In the genomic region with DNA sequence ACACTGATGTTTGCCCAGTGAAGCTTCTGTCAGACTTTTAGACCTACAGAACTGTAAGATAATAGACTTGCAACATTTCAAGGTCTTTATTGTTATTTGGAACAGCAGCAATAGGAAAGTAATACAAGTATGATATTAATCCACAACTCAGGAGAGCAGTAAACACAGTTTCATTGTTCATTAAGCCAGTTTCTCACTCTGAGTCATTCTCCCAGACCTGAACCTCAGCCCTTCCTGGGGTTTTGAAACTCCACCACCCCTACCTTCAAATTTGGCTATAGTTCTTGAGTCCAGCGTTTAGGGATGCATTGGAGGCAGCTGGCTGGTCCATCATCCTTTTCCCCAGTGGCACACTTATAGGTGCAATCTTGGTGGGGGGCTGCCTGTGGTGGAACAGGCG, we compare ENCODE assay signal across 18 cellular contexts.
A peak's percentile ranks its signal among the peaks of the same experiment; 100 is the strongest.
DNase-seq lines count a peak whose midpoint lies in the region; ATAC-seq and TF ChIP-seq lines count a peak whose summit lies in the region.
"Had no signal": no experiment of that assay in that cellular context is flagged by ENCODE, and none has a peak within 500 bp of the region (broad histone marks: within the 10 kb centered on the region; RNA-seq: fewer than 3 reads in every experiment).

No MANE protein-coding gene starts in this region.

- no peaks in the 10 kb centered on the region for H3K9me3 Mint-ChIP-seq in Caco-2 (ENCODE audit: unreplicated experiment)
- H3K9me3 Mint-ChIP-seq: activated T-helper 2 cell treated with anti-CD3 and anti-CD28 coated beads, Interferon-gamma antibody, Interleukin-2, Interleukin-4, amounts not matched to agents 10 μg/mL and 5 μg/mL and 100 μg/mL, durations not matched to agents 14 hours and 24 hours and 36 hours had no signal

- H3K27me3 Mint-ChIP-seq in Caco-2 (ENCODE audit: insufficient read depth, unreplicated experiment): peaks cover 8% of the 10 kb centered on the region

- TF ChIP-seq CTCF in testis (IDR thresholded peaks at IDR 0.05) (no peak), Caco-2 (IDR thresholded peaks at IDR 0.05; ENCODE audit: insufficient read depth in 1 of 2, low read depth in 1 of 2, low read length in 1 of 2, severe bottlenecking in 1 of 2, unreplicated experiment in 1 of 2) (no peak)

- H3K36me3 ChIP-seq in testis (ENCODE audit: low read depth, missing control alignments) (no peaks in the 10 kb centered on the region), Caco-2 (ENCODE audit: control insufficient read depth, insufficient read depth, low read length) (no peaks in the 10 kb centered on the region)
- H3K36me3 ChIP-seq: spleen, tibial nerve had no signal

- no peak for TF ChIP-seq POLR2A in testis (IDR thresholded peaks at IDR 0.05)

- WGBS in testis, 2 donors: 27 to 46% methylated on average over 2 of the region's 2 CpGs

- no peak overlapping the region for H3K27ac Mint-ChIP-seq in Caco-2 (ENCODE audit: unreplicated experiment)
- H3K27ac Mint-ChIP-seq: activated T-helper 2 cell treated with anti-CD3 and anti-CD28 coated beads, Interferon-gamma antibody, Interleukin-2, Interleukin-4, amounts not matched to agents 10 μg/mL and 5 μg/mL and 100 μg/mL, durations not matched to agents 14 hours and 24 hours and 36 hours; stimulated activated memory B cell treated with anti-CD40 and anti-IgM and Interleukin-4, amounts not matched to agents 10 μg/mL and 1 μg/mL and 100 μg/mL, for 72 hours had no signal

- DNase-seq in testis (peak; percentile 26), Caco-2 (no peak), glomerular visceral epithelial cell (ENCODE audit: extremely low spot score) (no peak)
- DNase-seq: activated CD4-positive, CD25-positive, alpha-beta regulatory T cell; amniotic stem cell; central memory CD4-positive, alpha-beta T cell; kidney; NCI-H1694; SHP77 treated with DMSO at 0.1 percent for 48 hours; spleen had no signal

- no TSS peak for BruUV-seq in Caco-2 (replicated peaks; lab: Mats Ljungman, UMichigan)

- CTCF ChIA-PET in Caco-2 (lab: Charles Lee): no interaction called here

- H3K4me3 ChIP-seq in testis: no peak overlapping the region
- no peak overlapping the region for H3K4me3 ChIP-seq in Caco-2 (ENCODE audit: low read depth, low read length)
- H3K4me3 ChIP-seq: hepatocyte, spleen, tibial nerve had no signal

- H3K27me3 ChIP-seq in testis (no peaks in the 10 kb centered on the region), Caco-2 (replicated peaks; ENCODE audit: control insufficient read depth, insufficient read depth, low read length) (peaks cover 1% of the 10 kb centered on the region; the same call in 1 of the 2 replicates)
- H3K27me3 ChIP-seq: hepatocyte, tibial nerve had no signal

- H3K9me3 ChIP-seq in testis (no peaks in the 10 kb centered on the region), Caco-2 (no peaks in the 10 kb centered on the region)
- H3K9me3 ChIP-seq: tibial nerve had no signal

- POLR2A ChIA-PET in Caco-2 (lab: Charles Lee): no interaction called here

- peak overlapping the region; percentile 8 to 31 for H3K27ac ChIP-seq in testis
- H3K27ac ChIP-seq: hepatocyte, spleen, tibial nerve had no signal

- no peaks in the 10 kb centered on the region for H3K36me3 Mint-ChIP-seq in Caco-2 (ENCODE audit: insufficient read depth, unreplicated experiment)
- H3K36me3 Mint-ChIP-seq: stimulated activated memory B cell treated with anti-CD40 and anti-IgM and Interleukin-4, amounts not matched to agents 10 μg/mL and 1 μg/mL and 100 μg/mL, for 72 hours had no signal

- H3K4me1 ChIP-seq in testis (peaks cover 4% of the 10 kb centered on the region), Caco-2 (no peaks in the 10 kb centered on the region)
- H3K4me1 ChIP-seq: spleen, tibial nerve had no signal

- ATAC-seq in GM19397 (IDR thresholded peaks at IDR 0.05; ENCODE audit: unreplicated experiment) (peak; percentile 62), GM21825 (IDR thresholded peaks at IDR 0.05; ENCODE audit: unreplicated experiment) (peak; percentile 78), HG03108 (IDR thresholded peaks at IDR 0.05; ENCODE audit: unreplicated experiment) (peak; percentile 64), HG03280 (IDR thresholded peaks at IDR 0.05; ENCODE audit: unreplicated experiment) (no peak)
- ATAC-seq: stimulated activated memory B cell treated with anti-CD40 and anti-IgM and Interleukin-4, amounts not matched to agents 10 μg/mL and 1 μg/mL and 100 μg/mL, for 72 hours had no signal

- no peak overlapping the region for H3K4me3 Mint-ChIP-seq in Caco-2 (ENCODE audit: unreplicated experiment)
- H3K4me3 Mint-ChIP-seq: stimulated activated memory B cell treated with anti-CD40 and anti-IgM and Interleukin-4, amounts not matched to agents 10 μg/mL and 1 μg/mL and 100 μg/mL, for 72 hours had no signal

- intact Hi-C loops in testis (cut with DNase I; ENCODE audit: low total_unique reads) (no loop called here), Caco-2 (cut with micrococcal nuclease; ENCODE audit: unreplicated experiment) (no loop called here)

- H3K4me1 Mint-ChIP-seq in Caco-2 (ENCODE audit: low read depth, unreplicated experiment): no peaks in the 10 kb centered on the region
